In genomic region chr6:31922942-31923341, GRCh38 we compare ENCODE assay signal across 11 cellular contexts. TPM values are rescaled to one million over a fixed set of nuclear protein-coding genes. Genes with fewer than 3 reads are reported as not detected.
A peak's percentile ranks its signal among the peaks of the same experiment; 100 is the strongest.
DNase-seq lines count a peak whose midpoint lies in the region; ATAC-seq, FAIRE-seq and TF ChIP-seq lines count a peak whose summit lies in the region.
"Had no signal": no experiment of that assay in that cellular context is flagged by ENCODE, and none has a peak within 500 bp of the region (broad histone marks: within the 10 kb centered on the region; RNA-seq: fewer than 3 reads in every experiment).

No MANE protein-coding gene starts in this region.

- no peaks in the 10 kb centered on the region for H3K36me3 Mint-ChIP-seq in activated B cell treated with CpG ODN at 0.5 μM for 24 hours (ENCODE audit: low read depth)

- H3K4me1 ChIP-seq in lower lobe of right lung, result peaks cover 22% of the 10 kb centered on the region

- peak; percentile 48 for DNase-seq in DMS 273 (lab: John Stamatoyannopoulos, UW; ENCODE audit: unreplicated experiment)
- no peak for DNase-seq in DMS 273 treated with DMSO at 0.1 percent for 48 hours (lab: John Stamatoyannopoulos, UW)
- no peak for DNase-seq in GM12892 (ENCODE audit: insufficient read length)
- no peak for DNase-seq in activated B cell treated with CpG ODN at 0.5 μM for 24 hours
- DNase-seq in lower lobe of right lung, result no peak
- DNase-seq in HTR-8/SVneo (ENCODE audit: insufficient read length, low spot score), result no peak
- DNase-seq in central memory CD4-positive, alpha-beta T cell, result no peak
- no peak for DNase-seq in T1000 (lab: John Stamatoyannopoulos, UW)
- DNase-seq: ovary had no signal

- no peak for TF ChIP-seq POLR2A in GM12892 (IDR thresholded peaks at IDR 0.05; ENCODE audit: low read depth, low read length)

- no peaks in the 10 kb centered on the region for H3K4me1 Mint-ChIP-seq in activated B cell treated with CpG ODN at 0.5 μM for 24 hours

- H3K27me3 Mint-ChIP-seq in activated B cell treated with CpG ODN at 0.5 μM for 24 hours, result peaks cover 2% of the 10 kb centered on the region

- no peaks in the 10 kb centered on the region for H3K9me3 ChIP-seq in lower lobe of right lung
- H3K9me3 ChIP-seq: ovary had no signal

- intact Hi-C loops in activated B cell treated with CpG ODN at 0.5 μM for 24 hours (cut with micrococcal nuclease) (loop anchor here (1.0 kb wide), 1 partner anchor 194 kb away; the partner anchor contains the start of gene DDAH2), lower lobe of right lung (cut with DNase I) (no loop called here)

- CTCF ChIA-PET in activated B cell treated with CpG ODN at 0.5 μM for 24 hours (lab: Charles Lee), result no interaction called here

- TF ChIP-seq CTCF in activated B cell treated with CpG ODN at 0.5 μM for 24 hours (IDR thresholded peaks at IDR 0.05), result no peak
- peak; percentile 18 for TF ChIP-seq CTCF in lower lobe of right lung (IDR thresholded peaks at IDR 0.05)

- H3K27me3 ChIP-seq in lower lobe of right lung (ENCODE audit: low read depth), result no peaks in the 10 kb centered on the region
- H3K27me3 ChIP-seq: ovary had no signal

- no peak overlapping the region for H3K27ac Mint-ChIP-seq in activated B cell treated with CpG ODN at 0.5 μM for 24 hours

- POLR2A ChIA-PET in activated B cell treated with CpG ODN at 0.5 μM for 24 hours (lab: Charles Lee), result no interaction called here

- H3K4me3 ChIP-seq in lower lobe of right lung, result no peak overlapping the region
- H3K4me3 ChIP-seq: ovary had no signal

- no peak overlapping the region for H3K4me3 Mint-ChIP-seq in activated B cell treated with CpG ODN at 0.5 μM for 24 hours

- ATAC-seq in activated B cell treated with CpG ODN at 0.5 μM for 24 hours (ENCODE audit: low read depth) (peak; percentile 37), lower lobe of right lung (no peak)

- no peaks in the 10 kb centered on the region for H3K36me3 ChIP-seq in lower lobe of right lung
- H3K36me3 ChIP-seq: ovary had no signal

- no peaks in the 10 kb centered on the region for H3K9me3 Mint-ChIP-seq in activated B cell treated with CpG ODN at 0.5 μM for 24 hours

- peak; percentile 58 for FAIRE-seq in GM12892 (lab: Jason Lieb, UNC)
- FAIRE-seq in HTR-8/SVneo (lab: Jason Lieb, UNC), result no peak

- H3K27ac ChIP-seq in lower lobe of right lung, result no peak overlapping the region
- H3K27ac ChIP-seq: 22Rv1, ovary, VCaP had no signal

RNA-seq across cellular contexts. Expression of gene C2, which starts 4.6 kb away (rescaled TPM):
- polyA plus RNA-seq in GM12892 (2012; ENCODE audit: missing spikeins), result not detected
- total RNA-seq in activated B cell treated with CpG ODN at 0.5 μM for 24 hours (0.78 and 0.95 TPM in 2 replicates), lower lobe of right lung (311 TPM)

RNA-seq across cellular contexts. Expression of gene ZBTB12, which starts 21.1 kb away (rescaled TPM):
- 2.1 TPM for polyA plus RNA-seq in GM12892 (2012; ENCODE audit: missing spikeins)
- 4.8 and 5.5 TPM in 2 replicates for total RNA-seq in activated B cell treated with CpG ODN at 0.5 μM for 24 hours
- 5.1 TPM for total RNA-seq in lower lobe of right lung

RNA-seq across cellular contexts. Expression of gene CFB, which starts 23.0 kb away (rescaled TPM):
- polyA plus RNA-seq in GM12892 (2012; ENCODE audit: missing spikeins), result 1.4 TPM
- total RNA-seq in activated B cell treated with CpG ODN at 0.5 μM for 24 hours, result 0.29 TPM in 1 of 2 replicates, not detected in the other
- total RNA-seq in lower lobe of right lung, result 85.6 TPM

RNA-seq across cellular contexts. Expression of gene EHMT2, which starts 25.4 kb away (rescaled TPM):
- 31.3 TPM for polyA plus RNA-seq in GM12892 (2012; ENCODE audit: missing spikeins)
- total RNA-seq in activated B cell treated with CpG ODN at 0.5 μM for 24 hours, result 49.9 and 58.4 TPM in 2 replicates
- 46.0 TPM for total RNA-seq in lower lobe of right lung

RNA-seq across cellular contexts. Expression of gene NELFE, which starts 35.8 kb away (rescaled TPM):
- 51.4 TPM for polyA plus RNA-seq in GM12892 (2012; ENCODE audit: missing spikeins)
- total RNA-seq in activated B cell treated with CpG ODN at 0.5 μM for 24 hours, result 57.9 and 63.3 TPM in 2 replicates
- total RNA-seq in lower lobe of right lung, result 47.0 TPM

Comparison
In these comparisons a context has a peak if more than half of its experiments do, and no peak if none do; other contexts are left out.
1. RNA of gene C2, which starts 4.6 kb away (total RNA-seq): 311 TPM in lower lobe of right lung (single experiment); 0.78 to 0.95 TPM in activated B cell treated with CpG ODN at 0.5 μM for 24 hours; every median in the first group is over 100 times any median in the second.
2. RNA of gene CFB, which starts 23.0 kb away (total RNA-seq): 85.6 TPM in lower lobe of right lung (single experiment); 0.29 TPM in activated B cell treated with CpG ODN at 0.5 μM for 24 hours; every median in the first group is over 10 times any median in the second.